1 cellular context compared by ENCODE assay signal in the genomic region with DNA sequence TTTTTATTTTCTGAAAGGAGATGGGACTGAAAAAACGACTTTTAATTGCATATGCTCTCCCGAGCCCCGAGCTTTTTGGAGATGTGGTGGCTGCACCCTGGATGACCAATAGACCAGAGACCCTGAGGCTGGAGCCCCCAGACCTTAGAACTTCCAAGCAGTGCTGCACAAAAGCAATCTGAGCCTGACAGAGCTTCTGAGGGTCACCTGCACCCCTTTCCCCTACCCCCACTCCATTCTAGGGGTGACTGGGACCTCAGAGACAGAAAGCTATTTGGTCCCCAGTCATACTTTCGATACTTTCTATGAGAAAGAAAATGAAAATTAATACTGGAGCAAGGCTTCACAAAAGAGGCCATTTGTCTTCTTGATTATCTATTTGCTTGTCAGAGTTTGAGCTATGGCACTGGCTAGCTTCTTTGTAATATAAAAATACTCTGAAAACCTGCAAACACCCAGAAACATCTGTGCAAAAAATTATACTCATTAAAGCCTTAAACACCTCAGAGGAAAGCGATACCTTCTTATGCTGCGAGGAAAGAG.
TF ChIP-seq lines count a peak whose summit lies in the region.

No MANE protein-coding gene starts in this region.

TF ChIP-seq in K562, 482 proteins besides CTCF, POLR2A, EP300 and RAD21:
- no peak for TF ChIP-seq ZFP1 (CRISPR knock-in tag; IDR thresholded peaks at IDR 0.05)
- no peak for TF ChIP-seq ZNF253 (CRISPR knock-in tag; conservative IDR thresholded peaks at IDR 0.05)
- TF ChIP-seq ZBTB7A (IDR thresholded peaks at IDR 0.05; ENCODE audit: borderline replicate concordance, control insufficient read depth, low read depth, low read length), result peak; percentile 40; the same call in 1 of the 2 replicates
- peak; percentile 60 for TF ChIP-seq MEIS2 (IDR thresholded peaks at IDR 0.05; ENCODE audit: partially characterized antibody)
- no peak for TF ChIP-seq ZNF551 (CRISPR knock-in tag; IDR thresholded peaks at IDR 0.05)
- TF ChIP-seq, protein P1, sequence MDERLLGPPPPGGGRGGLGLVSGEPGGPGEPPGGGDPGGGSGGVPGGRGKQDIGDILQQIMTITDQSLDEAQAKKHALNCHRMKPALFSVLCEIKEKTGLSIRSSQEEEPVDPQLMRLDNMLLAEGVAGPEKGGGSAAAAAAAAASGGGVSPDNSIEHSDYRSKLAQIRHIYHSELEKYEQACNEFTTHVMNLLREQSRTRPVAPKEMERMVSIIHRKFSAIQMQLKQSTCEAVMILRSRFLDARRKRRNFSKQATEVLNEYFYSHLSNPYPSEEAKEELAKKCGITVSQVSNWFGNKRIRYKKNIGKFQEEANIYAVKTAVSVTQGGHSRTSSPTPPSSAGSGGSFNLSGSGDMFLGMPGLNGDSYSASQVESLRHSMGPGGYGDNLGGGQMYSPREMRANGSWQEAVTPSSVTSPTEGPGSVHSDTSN (CRISPR knock-in tag; IDR thresholded peaks at IDR 0.05; ENCODE audit: low read depth), result no peak
- TF ChIP-seq, protein P1 (tag; conservative IDR thresholded peaks at IDR 0.05; ENCODE audit: low read depth), result peak; percentile 64; the same call in 1 of the 2 replicates
